8 cellular contexts compared by ENCODE assay signal in genomic region chr3:102180291-102180931, GRCh38.
DNase-seq lines count a peak whose midpoint lies in the region; ATAC-seq and TF ChIP-seq lines count a peak whose summit lies in the region.

No MANE protein-coding gene starts in this region.

- H3K27me3 ChIP-seq in lower lobe of right lung (ENCODE audit: low read depth): no peaks in the 10 kb centered on the region

- H3K27ac ChIP-seq in lower lobe of right lung: peak overlapping the region; percentile 78

- peak; percentile 95 for DNase-seq in Caki2 (ENCODE audit: low read depth)
- DNase-seq in amniotic epithelial cell (ENCODE audit: low read depth): peak; percentile 97
- DNase-seq in lower lobe of right lung: no peak
- no peak for DNase-seq in NCI-H2081 (lab: John Stamatoyannopoulos, UW)
- no peak for DNase-seq in superior temporal gyrus (ENCODE audit: extremely low spot score)
- no peak for DNase-seq in NCI-H1436 (lab: John Stamatoyannopoulos, UW)

- in situ Hi-C loops in Caki2 (cut with HindIII; ENCODE audit: low pct_unique_long_range_greater_than_20kb, low sequenced_read_pairs): no loop called here

- intact Hi-C loops in lower lobe of right lung (cut with DNase I): no loop called here

- H3K9me3 ChIP-seq in lower lobe of right lung: no peaks in the 10 kb centered on the region

- H3K36me3 ChIP-seq in lower lobe of right lung: no peaks in the 10 kb centered on the region

- H3K4me3 ChIP-seq in lower lobe of right lung: no peak overlapping the region

- peak; percentile 19 for ATAC-seq in HG02884 (IDR thresholded peaks at IDR 0.05; ENCODE audit: unreplicated experiment)
- peak; percentile 57 to 59 for ATAC-seq in lower lobe of right lung
- ATAC-seq in HG03280 (IDR thresholded peaks at IDR 0.05; ENCODE audit: unreplicated experiment): no peak

- no peak for TF ChIP-seq CTCF in lower lobe of right lung (IDR thresholded peaks at IDR 0.05)

- peaks cover 54% of the 10 kb centered on the region for H3K4me1 ChIP-seq in lower lobe of right lung

Comparison
In these comparisons a context has a peak if more than half of its experiments do, and no peak if none do; other contexts are left out.
1. DNase-seq: peak in Caki2 (single experiment) and amniotic epithelial cell (single experiment); none in lower lobe of right lung (single experiment), NCI-H2081 (0 of 2), superior temporal gyrus (single experiment) and NCI-H1436 (single experiment).